2 cellular contexts compared by ENCODE assay signal in genomic region chr18:3411327-3411726, GRCh38.
TF ChIP-seq lines count a peak whose summit lies in the region.

No MANE protein-coding gene starts in this region.

TF ChIP-seq in GM23338, 12 proteins besides CTCF, POLR2A, EP300 and RAD21:
- no peak for TF ChIP-seq STAT1 (IDR thresholded peaks at IDR 0.05; ENCODE audit: unreplicated experiment)
- no peak for TF ChIP-seq POLR2AphosphoS5 (IDR thresholded peaks at IDR 0.05; ENCODE audit: low read depth)
- TF ChIP-seq ZNF331 (CRISPR knock-in tag; IDR thresholded peaks at IDR 0.05; ENCODE audit: low read depth), result no peak

TF ChIP-seq in H1, 55 proteins besides CTCF, POLR2A, EP300 and RAD21:
- TF ChIP-seq HDAC2 (IDR thresholded peaks at IDR 0.05; ENCODE audit: borderline replicate concordance in 1 of 2, low read depth in 2 of 2, low read length in 2 of 2) (no peak), YY1 (IDR thresholded peaks at IDR 0.05; ENCODE audit: low read depth, low read length) (no peak), JUN (IDR thresholded peaks at IDR 0.05; ENCODE audit: low read depth, low read length) (no peak), SIN3A (conservative IDR thresholded peaks at IDR 0.05 in 1 of 2, IDR thresholded peaks at IDR 0.05 in 1 of 2; ENCODE audit: low read depth in 1 of 2, low read length in 2 of 2) (no peak), EGR1 (IDR thresholded peaks at IDR 0.05; ENCODE audit: borderline replicate concordance, low read depth, low read length) (no peak), JUND (IDR thresholded peaks at IDR 0.05; ENCODE audit: low read length) (no peak), NRF1 (IDR thresholded peaks at IDR 0.05; ENCODE audit: low read depth, low read length) (no peak), RNF2 (IDR thresholded peaks at IDR 0.05; ENCODE audit: borderline replicate concordance, low read depth, low read length, missing control alignments, poor library complexity, severe bottlenecking) (no peak), SAP30 (IDR thresholded peaks at IDR 0.05; ENCODE audit: insufficient read depth, insufficient replicate concordance, low read length) (no peak), TAF7 (optimal IDR thresholded peaks at IDR 0.05; ENCODE audit: borderline replicate concordance, low read depth, low read length) (no peak), ASH2L (IDR thresholded peaks at IDR 0.05; ENCODE audit: low read length) (no peak), SP4 (IDR thresholded peaks at IDR 0.05; ENCODE audit: low read length) (no peak), RFX5 (IDR thresholded peaks at IDR 0.05; ENCODE audit: borderline replicate concordance, low read depth, low read length) (no peak)
- TF ChIP-seq, protein P1, sequence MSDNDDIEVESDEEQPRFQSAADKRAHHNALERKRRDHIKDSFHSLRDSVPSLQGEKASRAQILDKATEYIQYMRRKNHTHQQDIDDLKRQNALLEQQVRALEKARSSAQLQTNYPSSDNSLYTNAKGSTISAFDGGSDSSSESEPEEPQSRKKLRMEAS (IDR thresholded peaks at IDR 0.05), result no peak
- TF ChIP-seq, protein P2, sequence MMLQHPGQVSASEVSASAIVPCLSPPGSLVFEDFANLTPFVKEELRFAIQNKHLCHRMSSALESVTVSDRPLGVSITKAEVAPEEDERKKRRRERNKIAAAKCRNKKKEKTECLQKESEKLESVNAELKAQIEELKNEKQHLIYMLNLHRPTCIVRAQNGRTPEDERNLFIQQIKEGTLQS (IDR thresholded peaks at IDR 0.05; ENCODE audit: insufficient read depth, low read depth, low read length), result no peak
